In the genomic region with DNA sequence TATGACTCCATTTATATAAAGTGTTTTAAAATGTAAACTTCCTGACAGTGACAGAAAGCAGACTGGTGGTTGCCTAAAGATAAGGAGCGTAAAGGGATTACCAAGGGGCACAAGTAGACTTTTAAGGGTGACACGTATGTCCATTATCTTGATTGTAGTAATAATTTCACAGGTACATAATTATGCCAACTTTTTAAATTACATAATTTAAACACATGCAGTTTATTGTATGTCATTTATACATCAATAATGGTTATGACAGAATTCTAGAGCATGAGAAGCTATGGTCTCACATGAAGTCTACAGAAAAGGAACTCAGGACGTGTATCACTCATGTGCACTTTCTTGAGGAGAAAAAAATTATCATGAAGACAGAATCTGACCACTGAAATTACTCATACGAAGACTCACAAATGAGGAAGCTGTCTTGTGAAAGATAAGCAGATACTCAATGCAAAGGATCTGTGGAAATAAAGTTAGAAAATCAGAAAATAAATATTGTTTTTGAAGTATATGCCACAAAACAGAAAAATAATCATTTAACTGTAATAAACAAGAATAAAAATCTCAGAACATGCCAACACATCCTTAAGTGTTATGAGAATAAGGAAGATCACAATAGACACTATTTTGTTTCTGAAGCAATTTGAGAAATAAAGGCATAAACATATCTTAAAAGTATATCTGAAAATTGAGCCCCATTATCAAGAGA, we compare ENCODE assay signal across 10 cellular contexts.
DNase-seq lines count a peak whose midpoint lies in the region; ATAC-seq and TF ChIP-seq lines count a peak whose summit lies in the region.
"Had no signal": no experiment of that assay in that cellular context is flagged by ENCODE, and none has a peak within 500 bp of the region (broad histone marks: within the 10 kb centered on the region; RNA-seq: fewer than 3 reads in every experiment).

No MANE protein-coding gene starts in this region.

- no peaks in the 10 kb centered on the region for H4K20me1 ChIP-seq in GM23338 (replicated peaks; ENCODE audit: insufficient read depth)

- peaks cover 4% of the 10 kb centered on the region for H3K4me1 ChIP-seq in GM23338 (ENCODE audit: insufficient read depth)

- no peaks in the 10 kb centered on the region for H3K36me3 Mint-ChIP-seq in GM23338 (ENCODE audit: low read depth)

- no peak overlapping the region for H3K4me3 ChIP-seq in GM23338

- H3K27ac ChIP-seq in GM23338 (ENCODE audit: low read depth): no peak overlapping the region
- H3K27ac ChIP-seq: C4-2B, KMS-11 had no signal

- no peaks in the 10 kb centered on the region for H3K9me2 ChIP-seq in GM23338 (ENCODE audit: insufficient read depth)

- H3K27me3 Mint-ChIP-seq in GM23338 (ENCODE audit: insufficient read depth, low read depth, poor library complexity): peaks cover 2% of the 10 kb centered on the region

- H3K27me3 ChIP-seq in GM23338 (ENCODE audit: insufficient read depth): no peaks in the 10 kb centered on the region

- no peaks in the 10 kb centered on the region for H3K9me3 Mint-ChIP-seq in GM23338

- no peaks in the 10 kb centered on the region for H3K36me3 ChIP-seq in GM23338 (ENCODE audit: insufficient read depth)

- H3K27ac Mint-ChIP-seq in GM23338: no peak overlapping the region

- H3K4me1 Mint-ChIP-seq in GM23338: peaks cover 9% of the 10 kb centered on the region; the same call in 2 of the 3 replicates

- TF ChIP-seq CTCF in GM20000 (IDR thresholded peaks at IDR 0.05; ENCODE audit: extremely low read depth, missing control alignments) (no peak), GM23338 (conservative IDR thresholded peaks at IDR 0.05; ENCODE audit: low read depth in 2 of 2) (no peak)

- ATAC-seq in HG03460 (IDR thresholded peaks at IDR 0.05; ENCODE audit: unreplicated experiment): peak; percentile 54
- no peak for ATAC-seq in GM23338

- H2AFZ ChIP-seq in GM23338: no peak overlapping the region

- no peaks in the 10 kb centered on the region for H3F3A ChIP-seq in GM23338 (replicated peaks; ENCODE audit: low read depth)

- no peak overlapping the region for H3K4me2 ChIP-seq in GM23338
- H3K4me2 ChIP-seq: KMS-11 had no signal

- no peak overlapping the region for H3K4me3 Mint-ChIP-seq in GM23338

- peaks cover 16% of the 10 kb centered on the region; the same call in 1 of the 2 replicates for H3K79me2 ChIP-seq in GM23338 (replicated peaks; ENCODE audit: insufficient read depth)

- DNase-seq in CD1c-positive myeloid dendritic cell (ENCODE audit: extremely low spot score) (peak; percentile 89), GM20000 (ENCODE audit: low spot score) (peak; percentile 41), amniotic epithelial cell (ENCODE audit: low read depth) (peak; percentile 83), amygdala (lab: John Stamatoyannopoulos, UW) (no peak), occipital lobe (lab: John Stamatoyannopoulos, UW) (no peak), AG08396 (ENCODE audit: low spot score) (no peak), GM23338 (ENCODE audit: low spot score) (no peak)

TF ChIP-seq in GM23338, 12 proteins besides CTCF, POLR2A, EP300 and RAD21:
- TF ChIP-seq, protein P1, sequence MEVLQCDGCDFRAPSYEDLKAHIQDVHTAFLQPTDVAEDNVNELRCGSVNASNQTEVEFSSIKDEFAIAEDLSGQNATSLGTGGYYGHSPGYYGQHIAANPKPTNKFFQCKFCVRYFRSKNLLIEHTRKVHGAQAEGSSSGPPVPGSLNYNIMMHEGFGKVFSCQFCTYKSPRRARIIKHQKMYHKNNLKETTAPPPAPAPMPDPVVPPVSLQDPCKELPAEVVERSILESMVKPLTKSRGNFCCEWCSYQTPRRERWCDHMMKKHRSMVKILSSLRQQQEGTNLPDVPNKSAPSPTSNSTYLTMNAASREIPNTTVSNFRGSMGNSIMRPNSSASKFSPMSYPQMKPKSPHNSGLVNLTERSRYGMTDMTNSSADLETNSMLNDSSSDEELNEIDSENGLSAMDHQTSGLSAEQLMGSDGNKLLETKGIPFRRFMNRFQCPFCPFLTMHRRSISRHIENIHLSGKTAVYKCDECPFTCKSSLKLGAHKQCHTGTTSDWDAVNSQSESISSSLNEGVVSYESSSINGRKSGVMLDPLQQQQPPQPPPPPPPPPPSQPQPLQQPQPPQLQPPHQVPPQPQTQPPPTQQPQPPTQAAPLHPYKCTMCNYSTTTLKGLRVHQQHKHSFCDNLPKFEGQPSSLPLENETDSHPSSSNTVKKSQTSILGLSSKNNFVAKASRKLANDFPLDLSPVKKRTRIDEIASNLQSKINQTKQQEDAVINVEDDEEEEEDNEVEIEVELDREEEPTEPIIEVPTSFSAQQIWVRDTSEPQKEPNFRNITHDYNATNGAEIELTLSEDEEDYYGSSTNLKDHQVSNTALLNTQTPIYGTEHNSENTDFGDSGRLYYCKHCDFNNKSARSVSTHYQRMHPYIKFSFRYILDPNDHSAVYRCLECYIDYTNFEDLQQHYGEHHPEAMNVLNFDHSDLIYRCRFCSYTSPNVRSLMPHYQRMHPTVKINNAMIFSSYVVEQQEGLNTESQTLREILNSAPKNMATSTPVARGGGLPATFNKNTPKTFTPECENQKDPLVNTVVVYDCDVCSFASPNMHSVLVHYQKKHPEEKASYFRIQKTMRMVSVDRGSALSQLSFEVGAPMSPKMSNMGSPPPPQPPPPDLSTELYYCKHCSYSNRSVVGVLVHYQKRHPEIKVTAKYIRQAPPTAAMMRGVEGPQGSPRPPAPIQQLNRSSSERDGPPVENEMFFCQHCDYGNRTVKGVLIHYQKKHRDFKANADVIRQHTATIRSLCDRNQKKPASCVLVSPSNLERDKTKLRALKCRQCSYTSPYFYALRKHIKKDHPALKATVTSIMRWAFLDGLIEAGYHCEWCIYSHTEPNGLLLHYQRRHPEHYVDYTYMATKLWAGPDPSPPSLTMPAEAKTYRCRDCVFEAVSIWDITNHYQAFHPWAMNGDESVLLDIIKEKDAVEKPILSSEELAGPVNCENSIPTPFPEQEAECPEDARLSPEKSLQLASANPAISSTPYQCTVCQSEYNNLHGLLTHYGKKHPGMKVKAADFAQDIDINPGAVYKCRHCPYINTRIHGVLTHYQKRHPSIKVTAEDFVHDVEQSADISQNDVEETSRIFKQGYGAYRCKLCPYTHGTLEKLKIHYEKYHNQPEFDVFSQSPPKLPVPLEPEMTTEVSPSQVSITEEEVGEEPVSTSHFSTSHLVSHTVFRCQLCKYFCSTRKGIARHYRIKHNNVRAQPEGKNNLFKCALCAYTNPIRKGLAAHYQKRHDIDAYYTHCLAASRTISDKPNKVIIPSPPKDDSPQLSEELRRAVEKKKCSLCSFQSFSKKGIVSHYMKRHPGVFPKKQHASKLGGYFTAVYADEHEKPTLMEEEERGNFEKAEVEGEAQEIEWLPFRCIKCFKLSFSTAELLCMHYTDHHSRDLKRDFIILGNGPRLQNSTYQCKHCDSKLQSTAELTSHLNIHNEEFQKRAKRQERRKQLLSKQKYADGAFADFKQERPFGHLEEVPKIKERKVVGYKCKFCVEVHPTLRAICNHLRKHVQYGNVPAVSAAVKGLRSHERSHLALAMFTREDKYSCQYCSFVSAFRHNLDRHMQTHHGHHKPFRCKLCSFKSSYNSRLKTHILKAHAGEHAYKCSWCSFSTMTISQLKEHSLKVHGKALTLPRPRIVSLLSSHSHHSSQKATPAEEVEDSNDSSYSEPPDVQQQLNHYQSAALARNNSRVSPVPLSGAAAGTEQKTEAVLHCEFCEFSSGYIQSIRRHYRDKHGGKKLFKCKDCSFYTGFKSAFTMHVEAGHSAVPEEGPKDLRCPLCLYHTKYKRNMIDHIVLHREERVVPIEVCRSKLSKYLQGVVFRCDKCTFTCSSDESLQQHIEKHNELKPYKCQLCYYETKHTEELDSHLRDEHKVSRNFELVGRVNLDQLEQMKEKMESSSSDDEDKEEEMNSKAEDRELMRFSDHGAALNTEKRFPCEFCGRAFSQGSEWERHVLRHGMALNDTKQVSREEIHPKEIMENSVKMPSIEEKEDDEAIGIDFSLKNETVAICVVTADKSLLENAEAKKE (CRISPR knock-in tag; IDR thresholded peaks at IDR 0.05): no peak
- no peak for TF ChIP-seq CREB1 (CRISPR knock-in tag; IDR thresholded peaks at IDR 0.05; ENCODE audit: low read depth)

Comparison
In these comparisons a context has a peak if more than half of its experiments do, and no peak if none do; other contexts are left out.
1. DNase-seq: peak in CD1c-positive myeloid dendritic cell (single experiment), GM20000 (single experiment) and amniotic epithelial cell (single experiment); none in amygdala (0 of 56), occipital lobe (single experiment), AG08396 (single experiment) and GM23338 (single experiment).